ENCODE assay signal across 8 cellular contexts in genomic region chr13:93227280-93227905, GRCh38. TPM values are rescaled to one million over a fixed set of nuclear protein-coding genes. Genes with fewer than 3 reads are reported as not detected.
DNase-seq lines count a peak whose midpoint lies in the region; ATAC-seq, FAIRE-seq and TF ChIP-seq lines count a peak whose summit lies in the region.

No MANE protein-coding gene starts in this region.

- no peak for TF ChIP-seq RAD21 in K562 (CRISPR knock-in tag; conservative IDR thresholded peaks at IDR 0.05 in 1 of 2, IDR thresholded peaks at IDR 0.05 in 1 of 2)

- DNase-seq in DMS79 (lab: John Stamatoyannopoulos, UW) = peak; percentile 89
- peak; percentile 50 for DNase-seq in NCI-H1694 treated with DMSO at 0.1 percent for 48 hours (lab: John Stamatoyannopoulos, UW)
- peak in 2 of 4 experiments; percentile 41 to 43 for DNase-seq in K562 (ENCODE audit: extremely low read depth in 1 of 4, low spot score in 3 of 4)
- DNase-seq in kidney = no peak
- peak; percentile 33 for DNase-seq in testis
- no peak for DNase-seq in HTR-8/SVneo (ENCODE audit: insufficient read length, low spot score)

- H3K4me2 ChIP-seq in K562 (ENCODE audit: insufficient read depth, low read length) = peak overlapping the region; percentile 15

- in situ Hi-C loops in K562 (cut with MboI) = no loop called here

- CTCF ChIA-PET in K562 (lab: Yijun Ruan, JAX; ENCODE audit: low intra/inter-chr PET ratio) = no interaction called here

- H3K4me1 ChIP-seq in K562 (replicated peaks in 1 of 2; ENCODE audit: control insufficient read depth in 2 of 2, insufficient read depth in 2 of 2, low read length in 2 of 2) (peaks cover 0 to 19% of the 10 kb centered on the region in 2 experiments; a peak in 2 of 5 replicates), kidney (ENCODE audit: control insufficient read depth in 1 of 2, insufficient read depth in 1 of 2, low read depth in 1 of 2, low read length in 2 of 2) (peaks cover 0 to 2% of the 10 kb centered on the region in 2 donors), testis (no peaks in the 10 kb centered on the region)

- no peak for TF ChIP-seq POLR2A in K562 (conservative IDR thresholded peaks at IDR 0.05)
- TF ChIP-seq POLR2A in testis (IDR thresholded peaks at IDR 0.05) = no peak

- no peaks in the 10 kb centered on the region for H3K9me1 ChIP-seq in K562 (ENCODE audit: control insufficient read depth, insufficient read depth, low read length)

- H3K27ac ChIP-seq in K562 (ENCODE audit: extremely low read depth, low read depth, low read length) = no peak overlapping the region
- peak overlapping the region; percentile 66 to 86 for H3K27ac ChIP-seq in kidney (ENCODE audit: low read depth in 2 of 2, low read length in 2 of 2)
- H3K27ac ChIP-seq in testis = peak overlapping the region; percentile 3 to 78

- no peaks in the 10 kb centered on the region for H3K79me2 ChIP-seq in K562 (ENCODE audit: control insufficient read depth, insufficient read depth, low read length)

- TF ChIP-seq CTCF in K562 (IDR thresholded peaks at IDR 0.05 in 2 of 3, conservative IDR thresholded peaks at IDR 0.05 in 1 of 3; ENCODE audit: insufficient read depth in 2 of 3, low read depth in 1 of 3, low read length in 3 of 3) = no peak
- no peak for TF ChIP-seq CTCF in kidney (IDR thresholded peaks at IDR 0.05; ENCODE audit: borderline replicate concordance, extremely low read depth, insufficient read depth)
- no peak for TF ChIP-seq CTCF in testis (IDR thresholded peaks at IDR 0.05)

- POLR2A ChIA-PET in K562 (lab: Yijun Ruan, JAX) = interaction anchor here (1.0 to 1.7 kb wide), 3 partner anchors 9 to 17 kb away, joined by 3 to 5 read pairs (median 4); no protein-coding TSS in a partner anchor

- intact Hi-C loops in K562 (cut with micrococcal nuclease) (loop anchor here (5.0 kb wide), 1 partner anchor 870 kb away; no protein-coding TSS in a partner anchor), kidney (cut with DNase I) (no loop called here), testis (cut with DNase I; ENCODE audit: low total_unique reads) (no loop called here)

- H3K9ac ChIP-seq in K562 (ENCODE audit: insufficient read depth in 1 of 2, low read depth in 2 of 2, low read length in 2 of 2) (peak overlapping the region in 1 of 2 experiments; percentile 74; a peak in 2 of 4 replicates), kidney (ENCODE audit: low read length in 2 of 2) (peak overlapping the region; percentile 66 to 69)

- no peak for FAIRE-seq in K562 (lab: Jason Lieb, UNC)
- FAIRE-seq in kidney (lab: Jason Lieb, UNC) = no peak
- FAIRE-seq in HTR-8/SVneo (lab: Jason Lieb, UNC) = no peak

- peaks cover 30 to 31% of the 10 kb centered on the region in 2 experiments; a peak in 4 of 5 replicates for H3K27me3 ChIP-seq in K562 (ENCODE audit: control insufficient read depth in 2 of 2, insufficient read depth in 2 of 2, low read length in 2 of 2)
- no peaks in the 10 kb centered on the region for H3K27me3 ChIP-seq in testis

- H3K4me3 ChIP-seq in K562 = peak overlapping the region; percentile 10
- peak overlapping the region; percentile 64 to 89 for H3K4me3 ChIP-seq in kidney (ENCODE audit: low read length in 2 of 2)
- peak overlapping the region; percentile 51 to 61 for H3K4me3 ChIP-seq in testis

- H3K36me3 ChIP-seq in K562 (ENCODE audit: control insufficient read depth, insufficient read depth, low read length) (no peaks in the 10 kb centered on the region), kidney (ENCODE audit: control insufficient read depth in 1 of 2, insufficient read depth in 2 of 2, low read length in 2 of 2) (no peaks in the 10 kb centered on the region), testis (ENCODE audit: low read depth, missing control alignments) (no peaks in the 10 kb centered on the region)

- no TSS peak for BruUV-seq in K562 (replicated peaks; lab: Mats Ljungman, UMichigan)

- no peak overlapping the region for H2AFZ ChIP-seq in K562 (ENCODE audit: low read depth, low read length)

- H4K20me1 ChIP-seq in K562 (replicated peaks; ENCODE audit: control insufficient read depth, insufficient read depth, low read length) = no peaks in the 10 kb centered on the region

- ATAC-seq in K562 (peak; percentile 5; the same call in 2 of the 3 replicates), HG03457 (IDR thresholded peaks at IDR 0.05; ENCODE audit: unreplicated experiment) (no peak), HG02970 (IDR thresholded peaks at IDR 0.05; ENCODE audit: low FRiP score, unreplicated experiment) (no peak)

- no peak for TF ChIP-seq EP300 in K562 (IDR thresholded peaks at IDR 0.05; ENCODE audit: low read length)

- H3K9me3 ChIP-seq in K562 (replicated peaks; ENCODE audit: control insufficient read depth, insufficient read depth, low read depth, low read length) = no peaks in the 10 kb centered on the region
- no peaks in the 10 kb centered on the region for H3K9me3 ChIP-seq in kidney (ENCODE audit: control insufficient read depth in 1 of 2, low read length in 2 of 2)
- H3K9me3 ChIP-seq in testis = no peaks in the 10 kb centered on the region

- 12% methylated on average over 56 of the region's 56 CpGs for WGBS in K562 (ENCODE audit: insufficient coverage, low coverage, missing lambda C conversion rate)
- WGBS in testis, 2 donors = 0 to 3% methylated on average over 16 to 35 of the region's 56 CpGs

TF ChIP-seq in K562, 482 proteins besides CTCF, POLR2A, EP300 and RAD21 (continues in another document):
- TF ChIP-seq DDX20 (tag; IDR thresholded peaks at IDR 0.05; ENCODE audit: low read depth) (no peak), ZNF507 (tag; conservative IDR thresholded peaks at IDR 0.05) (no peak), ZNF511 (CRISPR knock-in tag; IDR thresholded peaks at IDR 0.05) (0 out of 2 replicates have a peak, but pooled peaks have one; percentile 26), PHTF2 (CRISPR knock-in tag; IDR thresholded peaks at IDR 0.05) (no peak), RBM14 (IDR thresholded peaks at IDR 0.05; ENCODE audit: borderline replicate concordance, insufficient read depth, low read depth, low read length) (no peak), SRSF7 (optimal IDR thresholded peaks at IDR 0.05; ENCODE audit: low read depth, low read length) (no peak), MCM2 (IDR thresholded peaks at IDR 0.05; ENCODE audit: low read depth) (no peak), PCBP2 (IDR thresholded peaks at IDR 0.05; ENCODE audit: low read depth, low read length, poor library complexity, severe bottlenecking) (no peak), MCM7 (IDR thresholded peaks at IDR 0.05) (no peak), ARID3A (IDR thresholded peaks at IDR 0.05; ENCODE audit: borderline replicate concordance, low read depth, low read length) (no peak), POLR2H (tag; IDR thresholded peaks at IDR 0.05; ENCODE audit: low read depth) (no peak), MEIS2 (IDR thresholded peaks at IDR 0.05; ENCODE audit: partially characterized antibody) (no peak), ZBTB1 (CRISPR knock-in tag; IDR thresholded peaks at IDR 0.05; ENCODE audit: borderline replicate concordance, low read depth) (0 out of 2 replicates have a peak, but pooled peaks have one; percentile 51), ZNF668 (CRISPR knock-in tag; IDR thresholded peaks at IDR 0.05) (no peak)

RNA-seq across cellular contexts. Expression of gene GPC6, which starts 0.8 kb away (rescaled TPM):
- 0.09 and 0.14 TPM in 2 replicates for total RNA-seq in K562 (2011; cell fraction: chromatin; rRNA removed; ENCODE audit: low replicate concordance)
- 0.13 and 0.17 TPM in 2 replicates for total RNA-seq in K562 (2011; cell fraction: nucleolus; rRNA removed)
- total RNA-seq in K562 (2011; cell fraction: nucleoplasm; rRNA removed) = 0.07 and 0.15 TPM in 2 replicates
- total RNA-seq in K562 (2014; rRNA removed) = under 0.01 and 0.04 TPM in 2 replicates
- total RNA-seq in K562 (2014; rRNA removed; fragmentation: Illumina TruSeq; extraction: Trizol) = not detected in 2 replicates
- 0.04 TPM in 1 of 2 replicates, not detected in the other for total RNA-seq in K562 (2015; rRNA removed; fragmentation: Illumina TruSeq; extraction: Trizol)
- total RNA-seq in K562 (2021) = 0.07 and 0.20 TPM in 2 replicates
- polyA plus RNA-seq in K562 (2011; rRNA removed) = 0.01 TPM in 1 of 2 replicates, not detected in the other
- polyA plus RNA-seq in K562 (2011; cell fraction: cytosol; rRNA removed) = not detected in 2 replicates
- 0.10 TPM in 1 of 2 replicates, not detected in the other for polyA plus RNA-seq in K562 (2011; cell fraction: nucleus; rRNA removed)
- polyA plus RNA-seq in K562 (2012) = 0.01 TPM in 2 replicates
- polyA plus RNA-seq in K562 (2014; fragmentation: Illumina TruSeq; extraction: Trizol) = not detected in 2 replicates
- polyA plus RNA-seq in K562 (2014; fragmentation: Nextera tagmentation; extraction: Ambion mirVana) = not detected
- polyA plus RNA-seq in K562 (2014; rRNA removed) = 0.01 and 0.03 TPM in 2 replicates
- not detected in 2 replicates for polyA minus RNA-seq in K562 (2011; rRNA and poly(A)+ RNA removed)
- not detected in 2 replicates for polyA minus RNA-seq in K562 (2011; cell fraction: cytosol; rRNA and poly(A)+ RNA removed)
- polyA minus RNA-seq in K562 (2011; cell fraction: nucleus; rRNA and poly(A)+ RNA removed) = 0.67 TPM in 1 of 2 replicates, not detected in the other
- 15.5 TPM for total RNA-seq in kidney
- 6.2 TPM for polyA plus RNA-seq in kidney (ENCODE audit: insufficient read depth, low read depth, low replicate concordance)
- 1 to 10 TPM; 2.2 to 4.3 TPM for total RNA-seq in testis
- 6.9 TPM for polyA plus RNA-seq in testis (ENCODE audit: insufficient read depth, low read depth, low replicate concordance)

Comparison
In these comparisons a context has a peak if more than half of its experiments do, and no peak if none do; other contexts are left out.
1. DNase-seq: peak in DMS79 (single experiment), NCI-H1694 treated with DMSO at 0.1 percent for 48 hours (single experiment) and testis (single experiment); none in kidney (single experiment) and HTR-8/SVneo (single experiment).
2. H3K4me3 ChIP-seq: peak in every context shown above with its lines; median percentile 76 in kidney; 56 in testis; 10 in K562.